16 cellular contexts compared by ENCODE assay signal in genomic region chr5:10538103-10538788, GRCh38. TPM values are rescaled to one million over a fixed set of nuclear protein-coding genes. Genes with fewer than 3 reads are reported as not detected.
DNase-seq lines count a peak whose midpoint lies in the region; ATAC-seq, FAIRE-seq and TF ChIP-seq lines count a peak whose summit lies in the region.
"Had no signal": no experiment of that assay in that cellular context is flagged by ENCODE, and none has a peak within 500 bp of the region (broad histone marks: within the 10 kb centered on the region; RNA-seq: fewer than 3 reads in every experiment).

No MANE protein-coding gene starts in this region.

- H3K27ac ChIP-seq in right cardiac atrium (ENCODE audit: low read length) (no peak overlapping the region), K562 (ENCODE audit: extremely low read depth, low read depth, low read length) (no peak overlapping the region), neutrophil (peak overlapping the region; percentile 80), uterus (peak overlapping the region; percentile 45 to 64), psoas muscle (no peak overlapping the region), coronary artery (no peak overlapping the region)
- H3K27ac ChIP-seq: hepatocyte, right atrium auricular region had no signal

- no peak for FAIRE-seq in K562 (lab: Jason Lieb, UNC)

- H3K4me2 ChIP-seq in K562 (ENCODE audit: insufficient read depth, low read length): no peak overlapping the region
- H3K4me2 ChIP-seq: hepatocyte, SK-N-SH had no signal

- H3K9me1 ChIP-seq in K562 (ENCODE audit: control insufficient read depth, insufficient read depth, low read length): peaks cover 3% of the 10 kb centered on the region

- H3K4me1 ChIP-seq in right cardiac atrium (ENCODE audit: control insufficient read depth, insufficient read depth, low read length) (peaks cover 2% of the 10 kb centered on the region), K562 (replicated peaks in 1 of 2; ENCODE audit: control insufficient read depth in 2 of 2, insufficient read depth in 2 of 2, low read length in 2 of 2) (peaks cover 13 to 22% of the 10 kb centered on the region in 2 experiments), neutrophil (ENCODE audit: control insufficient read depth in 1 of 2, insufficient read depth in 1 of 2, low read depth in 1 of 2, low read length in 1 of 2) (peaks cover 41 to 50% of the 10 kb centered on the region in 2 experiments), uterus (peaks cover 0 to 23% of the 10 kb centered on the region in 2 donors), psoas muscle (no peaks in the 10 kb centered on the region)

- H3K4me3 ChIP-seq in right cardiac atrium (ENCODE audit: low read length) (no peak overlapping the region), K562 (no peak overlapping the region), neutrophil (ENCODE audit: low read depth in 1 of 2, low read length in 1 of 2) (no peak overlapping the region), uterus (no peak overlapping the region), psoas muscle (no peak overlapping the region), coronary artery (no peak overlapping the region)
- H3K4me3 ChIP-seq: cardiac muscle cell, hepatocyte, right atrium auricular region had no signal

- TF ChIP-seq CTCF in K562 (IDR thresholded peaks at IDR 0.05 in 2 of 3, conservative IDR thresholded peaks at IDR 0.05 in 1 of 3; ENCODE audit: insufficient read depth in 2 of 3, low read depth in 1 of 3, low read length in 3 of 3): no peak
- TF ChIP-seq CTCF in neutrophil (IDR thresholded peaks at IDR 0.05): no peak
- TF ChIP-seq CTCF in uterus (IDR thresholded peaks at IDR 0.05): no peak
- no peak for TF ChIP-seq CTCF in psoas muscle (IDR thresholded peaks at IDR 0.05)
- TF ChIP-seq CTCF in coronary artery (IDR thresholded peaks at IDR 0.05): no peak

- H3K36me3 Mint-ChIP-seq in activated T-helper 17 cell treated with anti-CD3 and anti-CD28 coated beads, Interleukin-2, amount 50 U/mL, for 72 hours (ENCODE audit: low read depth): no peaks in the 10 kb centered on the region
- H3K36me3 Mint-ChIP-seq: activated naive CD8-positive, alpha-beta T cell treated with anti-CD3 and anti-CD28 coated beads, Interleukin-2, amount 10 ng/mL, durations not matched to agents 7 days and 5 days had no signal

- intact Hi-C loops in right cardiac atrium (cut with DNase I): no loop called here
- intact Hi-C loops in cardiac septum (cut with DNase I): no loop called here
- intact Hi-C loops in K562 (cut with micrococcal nuclease): no loop called here
- intact Hi-C loops in uterus (cut with DNase I; ENCODE audit: low total_unique reads): no loop called here
- intact Hi-C loops in psoas muscle (cut with DNase I): no loop called here

- WGBS in right cardiac atrium: 77% methylated on average over 14 of the region's 14 CpGs
- WGBS in K562 (ENCODE audit: insufficient coverage, low coverage, missing lambda C conversion rate): 29% methylated on average over 14 of the region's 14 CpGs
- WGBS in psoas muscle, 3 donors: 53 to 73% (median 55%) methylated on average over 14 of the region's 14 CpGs

- no TSS peak for BruUV-seq in K562 (replicated peaks; lab: Mats Ljungman, UMichigan)

- H3K9me3 ChIP-seq in right cardiac atrium (ENCODE audit: control insufficient read depth, low read length) (no peaks in the 10 kb centered on the region), K562 (replicated peaks; ENCODE audit: control insufficient read depth, insufficient read depth, low read depth, low read length) (no peaks in the 10 kb centered on the region), neutrophil (no peaks in the 10 kb centered on the region), uterus (no peaks in the 10 kb centered on the region), psoas muscle (no peaks in the 10 kb centered on the region)
- H3K9me3 ChIP-seq: right atrium auricular region, SK-N-SH had no signal

- no peak overlapping the region for H3K4me3 Mint-ChIP-seq in activated T-helper 17 cell treated with anti-CD3 and anti-CD28 coated beads, Interleukin-2, amount 50 U/mL, for 72 hours

- H3K9ac ChIP-seq in K562 (ENCODE audit: insufficient read depth in 1 of 2, low read depth in 2 of 2, low read length in 2 of 2): 0 out of 4 replicates have a peak overlapping the region, but pooled peaks of 1 of the 2 experiments have one; percentile 36
- H3K9ac ChIP-seq: SK-N-SH had no signal

- H3K36me3 ChIP-seq in K562 (ENCODE audit: control insufficient read depth, insufficient read depth, low read length) (no peaks in the 10 kb centered on the region), neutrophil (no peaks in the 10 kb centered on the region), uterus (no peaks in the 10 kb centered on the region), psoas muscle (ENCODE audit: insufficient read depth in 1 of 2, low read depth in 1 of 2) (no peaks in the 10 kb centered on the region)
- H3K36me3 ChIP-seq: cardiac muscle cell, right atrium auricular region had no signal

- H2AFZ ChIP-seq in K562 (ENCODE audit: low read depth, low read length): no peak overlapping the region
- H2AFZ ChIP-seq: hepatocyte had no signal

- H3K27ac Mint-ChIP-seq in activated T-helper 17 cell treated with anti-CD3 and anti-CD28 coated beads, Interleukin-2, amount 50 U/mL, for 72 hours: no peak overlapping the region
- H3K27ac Mint-ChIP-seq: activated naive CD8-positive, alpha-beta T cell treated with anti-CD3 and anti-CD28 coated beads, Interleukin-2, amount 10 ng/mL, durations not matched to agents 7 days and 5 days had no signal

- peaks cover 35% of the 10 kb centered on the region for H3K27me3 Mint-ChIP-seq in activated T-helper 17 cell treated with anti-CD3 and anti-CD28 coated beads, Interleukin-2, amount 50 U/mL, for 72 hours

- TF ChIP-seq RAD21 in K562 (CRISPR knock-in tag; conservative IDR thresholded peaks at IDR 0.05 in 1 of 2, IDR thresholded peaks at IDR 0.05 in 1 of 2): no peak

- H3K27me3 ChIP-seq in right cardiac atrium (ENCODE audit: control insufficient read depth, insufficient read depth) (no peaks in the 10 kb centered on the region), K562 (ENCODE audit: control insufficient read depth in 2 of 2, insufficient read depth in 2 of 2, low read length in 2 of 2) (peaks cover 17 to 49% of the 10 kb centered on the region in 2 experiments; a peak in 4 of 5 replicates), neutrophil (no peaks in the 10 kb centered on the region), uterus (no peaks in the 10 kb centered on the region), psoas muscle (ENCODE audit: insufficient read depth in 3 of 3, low read length in 2 of 3) (peaks cover 0 to 6% (median 4%) of the 10 kb centered on the region in 3 donors)
- H3K27me3 ChIP-seq: cardiac muscle cell, hepatocyte, right atrium auricular region had no signal

- ATAC-seq in right cardiac atrium: peak; percentile 14 to 17
- 0 out of 3 replicates have a peak, but pooled peaks have one; percentile 3 for ATAC-seq in K562
- no peak for ATAC-seq in activated T-helper 17 cell treated with anti-CD3 and anti-CD28 coated beads, Interleukin-2, amount 50 U/mL, for 72 hours (replicated peaks)
- no peak for ATAC-seq in psoas muscle

- TF ChIP-seq POLR2A in K562 (conservative IDR thresholded peaks at IDR 0.05) (no peak), uterus (IDR thresholded peaks at IDR 0.05) (no peak)

- no peak for DNase-seq in right cardiac atrium
- DNase-seq in cardiac septum (ENCODE audit: low spot score): no peak
- DNase-seq in K562 (ENCODE audit: extremely low read depth in 1 of 4, low spot score in 3 of 4): peak in 1 of 4 experiments; percentile 9
- peak in 1 of 2 donors; percentile 57 for DNase-seq in uterus
- DNase-seq in psoas muscle: no peak
- no peak for DNase-seq in coronary artery (ENCODE audit: low spot score)
- DNase-seq: activated naive CD8-positive, alpha-beta T cell treated with anti-CD3 and anti-CD28 coated beads, Interleukin-2, amount 10 ng/mL, durations not matched to agents 7 days and 5 days; NCI-H187; NCI-H510A; SK-N-SH had no signal

- POLR2A ChIA-PET in K562 (lab: Yijun Ruan, JAX): interaction anchor here (0.6 kb wide), 1 partner anchor 15 kb away, joined by 3 read pairs; no protein-coding TSS in a partner anchor

- H4K20me1 ChIP-seq in K562 (replicated peaks; ENCODE audit: control insufficient read depth, insufficient read depth, low read length): 0 out of 2 replicates have a peak, but pooled peaks cover 3% of the 10 kb centered on the region

- CTCF ChIA-PET in K562 (lab: Yijun Ruan, JAX; ENCODE audit: low intra/inter-chr PET ratio): no interaction called here

- TF ChIP-seq EP300 in K562 (IDR thresholded peaks at IDR 0.05; ENCODE audit: low read length): no peak

- no peaks in the 10 kb centered on the region for H3K9me3 Mint-ChIP-seq in activated T-helper 17 cell treated with anti-CD3 and anti-CD28 coated beads, Interleukin-2, amount 50 U/mL, for 72 hours
- H3K9me3 Mint-ChIP-seq: activated naive CD8-positive, alpha-beta T cell treated with anti-CD3 and anti-CD28 coated beads, Interleukin-2, amount 10 ng/mL, durations not matched to agents 7 days and 5 days; nephron had no signal

- H3K79me2 ChIP-seq in K562 (ENCODE audit: control insufficient read depth, insufficient read depth, low read length): no peaks in the 10 kb centered on the region
- H3K79me2 ChIP-seq: hepatocyte had no signal

- H3K4me1 Mint-ChIP-seq in activated T-helper 17 cell treated with anti-CD3 and anti-CD28 coated beads, Interleukin-2, amount 50 U/mL, for 72 hours: peaks cover 5% of the 10 kb centered on the region

- in situ Hi-C loops in K562 (cut with MboI): no loop called here

RNA-seq across cellular contexts. Expression of gene ANKRD33B, which starts 25.6 kb away (rescaled TPM):
- total RNA-seq in right cardiac atrium: 1 to 10 TPM; 2.2 to 2.7 (median 2.4) TPM
- polyA plus RNA-seq in right cardiac atrium: 1.3 TPM
- total RNA-seq in cardiac septum: 15.2 TPM
- total RNA-seq in K562 (2011; cell fraction: chromatin; rRNA removed; ENCODE audit: low replicate concordance): 1.3 and 1.7 TPM in 2 replicates
- total RNA-seq in K562 (2011; cell fraction: nucleolus; rRNA removed): 1.5 and 1.6 TPM in 2 replicates
- 1.5 and 1.7 TPM in 2 replicates for total RNA-seq in K562 (2011; cell fraction: nucleoplasm; rRNA removed)
- total RNA-seq in K562 (2014; rRNA removed): 0.45 and 0.53 TPM in 2 replicates
- 0.38 and 0.40 TPM in 2 replicates for total RNA-seq in K562 (2014; rRNA removed; fragmentation: Illumina TruSeq; extraction: Trizol)
- total RNA-seq in K562 (2015; rRNA removed; fragmentation: Illumina TruSeq; extraction: Trizol): 1.5 TPM in 2 replicates
- total RNA-seq in K562 (2021): 1.3 and 1.7 TPM in 2 replicates
- 0.08 and 0.17 TPM in 2 replicates for polyA plus RNA-seq in K562 (2011; rRNA removed)
- 0.15 and 0.21 TPM in 2 replicates for polyA plus RNA-seq in K562 (2011; cell fraction: cytosol; rRNA removed)
- 0.24 and 0.44 TPM in 2 replicates for polyA plus RNA-seq in K562 (2011; cell fraction: nucleus; rRNA removed)
- 1.5 and 3.9 TPM in 2 replicates for polyA plus RNA-seq in K562 (2012)
- 0.43 and 0.54 TPM in 2 replicates for polyA plus RNA-seq in K562 (2014; fragmentation: Illumina TruSeq; extraction: Trizol)
- polyA plus RNA-seq in K562 (2014; fragmentation: Nextera tagmentation; extraction: Ambion mirVana): under 1 TPM; 0.10 to 0.17 TPM
- polyA plus RNA-seq in K562 (2014; rRNA removed): 0.16 and 0.33 TPM in 2 replicates
- 0.36 and 0.67 TPM in 2 replicates for polyA minus RNA-seq in K562 (2011; rRNA and poly(A)+ RNA removed)
- polyA minus RNA-seq in K562 (2011; cell fraction: cytosol; rRNA and poly(A)+ RNA removed): 0.36 and 1.2 TPM in 2 replicates
- 0.78 and 0.81 TPM in 2 replicates for polyA minus RNA-seq in K562 (2011; cell fraction: nucleus; rRNA and poly(A)+ RNA removed)
- total RNA-seq in uterus: 10 to 100 TPM in 1 of 4 donors, 1 to 10 TPM in 3; 2.1 to 24.1 (median 7.6) TPM
- total RNA-seq in activated T-helper 17 cell treated with anti-CD3 and anti-CD28 coated beads, Interleukin-2, amount 50 U/mL, for 72 hours: 10 to 100 TPM in 1 of 2 donors, 1 to 10 TPM in 1; 7.8 to 12.2 TPM
- total RNA-seq in psoas muscle: 10 to 100 TPM in 1 of 4 donors, 1 to 10 TPM in 3; 2.1 to 32.7 (median 8.3) TPM
- 10 to 100 TPM in 1 of 3 donors, 1 to 10 TPM in 2; 1.4 to 14.1 (median 5.0) TPM for polyA plus RNA-seq in psoas muscle

Comparison
In these comparisons a context has a peak if more than half of its experiments do, and no peak if none do; other contexts are left out.
1. ATAC-seq: peak in right cardiac atrium (2 of 2) and K562 (single experiment); none in activated T-helper 17 cell treated with anti-CD3 and anti-CD28 coated beads, Interleukin-2, amount 50 U/mL, for 72 hours (single experiment) and psoas muscle (0 of 4).
2. H3K27ac ChIP-seq: peak in neutrophil (single experiment) and uterus (2 of 2); none in right cardiac atrium (single experiment), K562 (single experiment), psoas muscle (single experiment) and coronary artery (0 of 2).